1 cellular context compared by ENCODE assay signal in the genomic region with DNA sequence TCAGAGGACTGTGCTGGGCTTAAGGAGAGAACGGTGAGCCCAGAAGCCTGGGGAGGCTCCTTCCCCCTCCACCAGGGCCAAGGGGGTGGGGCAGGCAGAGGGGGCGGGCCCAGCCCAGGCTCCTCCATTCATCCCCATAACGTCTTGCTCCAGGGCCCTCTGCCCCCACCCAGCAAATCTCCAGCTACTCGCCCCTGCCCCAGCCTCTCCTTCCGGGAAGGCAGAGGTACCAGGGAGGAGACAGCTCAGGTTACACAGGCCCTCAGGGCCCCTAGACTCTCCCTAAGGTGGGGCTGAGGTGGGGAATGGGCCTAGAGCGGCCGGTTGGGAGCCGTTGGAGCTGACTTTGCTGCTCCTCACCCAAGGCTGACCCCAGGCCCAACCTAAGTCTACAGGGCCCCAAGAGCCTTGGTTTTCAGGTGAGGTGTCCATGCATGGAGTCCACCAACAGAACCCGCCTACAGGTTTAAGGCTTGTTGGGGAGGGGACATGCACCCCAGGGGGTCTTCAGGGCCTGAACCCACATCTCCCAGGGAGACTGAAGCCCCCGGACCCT.
TF ChIP-seq lines count a peak whose summit lies in the region.

No MANE protein-coding gene starts in this region.

TF ChIP-seq in SK-N-SH treated with all-trans-retinoic acid at 6 μM for 48 hours, 23 proteins besides CTCF, POLR2A, EP300 and RAD21 (continued from another document):
- TF ChIP-seq, protein P1, sequence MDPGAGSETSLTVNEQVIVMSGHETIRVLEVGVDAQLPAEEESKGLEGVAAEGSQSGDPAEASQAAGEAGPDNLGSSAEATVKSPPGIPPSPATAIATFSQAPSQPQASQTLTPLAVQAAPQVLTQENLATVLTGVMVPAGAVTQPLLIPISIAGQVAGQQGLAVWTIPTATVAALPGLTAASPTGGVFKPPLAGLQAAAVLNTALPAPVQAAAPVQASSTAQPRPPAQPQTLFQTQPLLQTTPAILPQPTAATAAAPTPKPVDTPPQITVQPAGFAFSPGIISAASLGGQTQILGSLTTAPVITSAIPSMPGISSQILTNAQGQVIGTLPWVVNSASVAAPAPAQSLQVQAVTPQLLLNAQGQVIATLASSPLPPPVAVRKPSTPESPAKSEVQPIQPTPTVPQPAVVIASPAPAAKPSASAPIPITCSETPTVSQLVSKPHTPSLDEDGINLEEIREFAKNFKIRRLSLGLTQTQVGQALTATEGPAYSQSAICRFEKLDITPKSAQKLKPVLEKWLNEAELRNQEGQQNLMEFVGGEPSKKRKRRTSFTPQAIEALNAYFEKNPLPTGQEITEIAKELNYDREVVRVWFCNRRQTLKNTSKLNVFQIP (CRISPR knock-in tag; IDR thresholded peaks at IDR 0.05; ENCODE audit: borderline replicate concordance, low read depth): no peak
- TF ChIP-seq ARNTL (CRISPR knock-in tag; IDR thresholded peaks at IDR 0.05; ENCODE audit: borderline replicate concordance, low read depth): no peak
- TF ChIP-seq RARB (CRISPR knock-in tag; IDR thresholded peaks at IDR 0.05): no peak
- TF ChIP-seq PPARA (CRISPR knock-in tag; IDR thresholded peaks at IDR 0.05; ENCODE audit: borderline replicate concordance): no peak
- TF ChIP-seq, protein P2, sequence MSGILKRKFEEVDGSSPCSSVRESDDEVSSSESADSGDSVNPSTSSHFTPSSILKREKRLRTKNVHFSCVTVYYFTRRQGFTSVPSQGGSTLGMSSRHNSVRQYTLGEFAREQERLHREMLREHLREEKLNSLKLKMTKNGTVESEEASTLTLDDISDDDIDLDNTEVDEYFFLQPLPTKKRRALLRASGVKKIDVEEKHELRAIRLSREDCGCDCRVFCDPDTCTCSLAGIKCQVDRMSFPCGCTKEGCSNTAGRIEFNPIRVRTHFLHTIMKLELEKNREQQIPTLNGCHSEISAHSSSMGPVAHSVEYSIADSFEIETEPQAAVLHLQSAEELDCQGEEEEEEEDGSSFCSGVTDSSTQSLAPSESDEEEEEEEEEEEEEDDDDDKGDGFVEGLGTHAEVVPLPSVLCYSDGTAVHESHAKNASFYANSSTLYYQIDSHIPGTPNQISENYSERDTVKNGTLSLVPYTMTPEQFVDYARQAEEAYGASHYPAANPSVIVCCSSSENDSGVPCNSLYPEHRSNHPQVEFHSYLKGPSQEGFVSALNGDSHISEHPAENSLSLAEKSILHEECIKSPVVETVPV (CRISPR knock-in tag; IDR thresholded peaks at IDR 0.05): no peak
- TF ChIP-seq, protein P3, sequence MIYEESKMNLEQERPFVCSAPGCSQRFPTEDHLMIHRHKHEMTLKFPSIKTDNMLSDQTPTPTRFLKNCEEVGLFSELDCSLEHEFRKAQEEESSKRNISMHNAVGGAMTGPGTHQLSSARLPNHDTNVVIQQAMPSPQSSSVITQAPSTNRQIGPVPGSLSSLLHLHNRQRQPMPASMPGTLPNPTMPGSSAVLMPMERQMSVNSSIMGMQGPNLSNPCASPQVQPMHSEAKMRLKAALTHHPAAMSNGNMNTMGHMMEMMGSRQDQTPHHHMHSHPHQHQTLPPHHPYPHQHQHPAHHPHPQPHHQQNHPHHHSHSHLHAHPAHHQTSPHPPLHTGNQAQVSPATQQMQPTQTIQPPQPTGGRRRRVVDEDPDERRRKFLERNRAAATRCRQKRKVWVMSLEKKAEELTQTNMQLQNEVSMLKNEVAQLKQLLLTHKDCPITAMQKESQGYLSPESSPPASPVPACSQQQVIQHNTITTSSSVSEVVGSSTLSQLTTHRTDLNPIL (CRISPR knock-in tag; IDR thresholded peaks at IDR 0.05; ENCODE audit: low read depth): no peak
- TF ChIP-seq ISL1 (CRISPR knock-in tag; IDR thresholded peaks at IDR 0.05): no peak
- no peak for TF ChIP-seq BACH2 (CRISPR knock-in tag; IDR thresholded peaks at IDR 0.05; ENCODE audit: borderline replicate concordance)
- TF ChIP-seq SNAI2 (CRISPR knock-in tag; IDR thresholded peaks at IDR 0.05): no peak
- no peak for TF ChIP-seq GLIS3 (CRISPR knock-in tag; IDR thresholded peaks at IDR 0.05)
TF ChIP-seq in SK-N-SH treated with all-trans-retinoic acid at 6 μM for 48 hours: peak in this region for 0.
